In the genomic region with DNA sequence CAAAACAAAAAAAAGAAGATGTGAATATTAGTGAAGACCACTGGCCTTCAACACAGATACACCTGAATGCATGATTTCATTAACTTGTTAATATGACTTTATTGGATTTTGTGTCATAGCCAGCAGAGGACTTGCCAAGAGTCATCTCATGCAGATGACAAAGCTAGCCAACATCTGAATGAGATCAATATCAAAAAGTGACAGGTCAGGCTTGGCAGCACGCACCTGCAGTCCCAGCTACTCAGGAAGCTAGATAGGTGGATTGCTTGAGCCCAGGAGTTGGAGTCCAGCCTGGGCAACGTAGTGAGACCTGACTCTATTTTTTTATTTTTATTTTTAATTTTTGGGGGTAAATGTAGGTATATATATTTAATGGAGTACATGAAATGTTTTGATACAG, we compare ENCODE assay signal across 31 cellular contexts.
"Had no signal": no experiment of that assay in that cellular context is flagged by ENCODE, and none has a peak within 500 bp of the region (broad histone marks: within the 10 kb centered on the region; RNA-seq: fewer than 3 reads in every experiment).

No MANE protein-coding gene starts in this region.

- H3K4me1 Mint-ChIP-seq: activated T-helper 17 cell treated with anti-CD3 and anti-CD28 coated beads, Interleukin-2, amount 50 U/mL, for 72 hours; T-helper 17 cell had no signal

- ATAC-seq: activated CD4-positive, CD25-positive, alpha-beta regulatory T cell treated with anti-CD3 and anti-CD28 coated beads, Interleukin-2, amount 50 U/mL, for 24 hours; activated CD8-positive, alpha-beta T cell treated with anti-CD3 and anti-CD28 coated beads for 36 hours; activated T-cell treated with anti-CD3 and anti-CD28 coated beads, Interleukin-2, amount 50 U/mL, for 4 hours; activated T-helper 17 cell treated with anti-CD3 and anti-CD28 coated beads, Interleukin-2, amount 50 U/mL, for 72 hours; body of pancreas; effector memory CD8-positive, alpha-beta T cell; foreskin keratinocyte; gastrocnemius medialis; heart left ventricle; T-helper 17 cell had no signal

- H3K4me3 ChIP-seq: body of pancreas, esophagus muscularis mucosa, gastrocnemius medialis, heart left ventricle had no signal

- H3K4me3 Mint-ChIP-seq: activated B cell treated with CpG ODN at 0.5 μM for 24 hours; activated CD8-positive, alpha-beta T cell treated with anti-CD3 and anti-CD28 coated beads for 36 hours; activated naive CD8-positive, alpha-beta T cell; activated T-cell treated with anti-CD3 and anti-CD28 coated beads, Interleukin-2, amount 50 U/mL, for 4 hours; activated T-helper 17 cell treated with anti-CD3 and anti-CD28 coated beads, Interleukin-2, amount 50 U/mL, for 72 hours; effector memory CD8-positive, alpha-beta T cell; T-helper 17 cell had no signal

- H3K27me3 Mint-ChIP-seq: activated B cell treated with CpG ODN at 0.5 μM for 24 hours; activated CD8-positive, alpha-beta T cell treated with anti-CD3 and anti-CD28 coated beads for 36 hours; activated naive CD8-positive, alpha-beta T cell; T-helper 17 cell had no signal

- H3K27ac ChIP-seq: body of pancreas, esophagus muscularis mucosa, foreskin keratinocyte, gastrocnemius medialis, heart left ventricle, WERI-Rb-1 had no signal

- DNase-seq: activated B cell treated with CpG ODN at 0.5 μM for 24 hours; activated CD4-positive, alpha-beta T cell treated with anti-CD3 and anti-CD28 coated beads for 48 hours; activated CD4-positive, alpha-beta T cell treated with anti-CD3 and anti-CD28 coated beads, Interleukin-2, amount 50 U/mL, for 1 hour; activated CD4-positive, alpha-beta T cell treated with anti-CD3 and anti-CD28 coated beads, Interleukin-2, amount 50 U/mL, for 48 hours; activated CD8-positive, alpha-beta memory T cell treated with anti-CD3 and anti-CD28 coated beads for 24 hours; activated CD8-positive, alpha-beta T cell treated with anti-CD3 and anti-CD28 coated beads for 36 hours; activated effector memory CD4-positive, alpha-beta T cell treated with Interleukin-2 at 50 U/mL for 16 hours; activated gamma-delta T cell treated with Interleukin-2 at 50 U/mL for 16 hours; activated naive CD4-positive, alpha-beta T cell treated with anti-CD3 and anti-CD28 coated beads, Interleukin-2, amount 50 U/mL, for 16 hours; activated naive CD4-positive, alpha-beta T cell treated with Interleukin-2 at 50 U/mL for 16 hours; activated T-cell treated with anti-CD3 and anti-CD28 coated beads, Interleukin-2, amount 50 U/mL, for 4 hours; amniotic stem cell; aorta; body of pancreas; caudate nucleus; cortex of kidney; dermis blood vessel endothelial cell; effector CD4-positive, alpha-beta T cell; effector memory CD8-positive, alpha-beta T cell; erythroblast; foreskin keratinocyte; gastrocnemius medialis; glutamatergic neuron; heart left ventricle; T-helper 1 cell; T-helper 17 cell; WERI-Rb-1 had no signal

- H3K27ac Mint-ChIP-seq: activated B cell treated with CpG ODN at 0.5 μM for 24 hours; activated CD8-positive, alpha-beta T cell treated with anti-CD3 and anti-CD28 coated beads for 36 hours; activated naive CD8-positive, alpha-beta T cell; activated T-helper 17 cell treated with anti-CD3 and anti-CD28 coated beads, Interleukin-2, amount 50 U/mL, for 72 hours; effector memory CD8-positive, alpha-beta T cell; T-helper 17 cell had no signal
